In the genomic region with DNA sequence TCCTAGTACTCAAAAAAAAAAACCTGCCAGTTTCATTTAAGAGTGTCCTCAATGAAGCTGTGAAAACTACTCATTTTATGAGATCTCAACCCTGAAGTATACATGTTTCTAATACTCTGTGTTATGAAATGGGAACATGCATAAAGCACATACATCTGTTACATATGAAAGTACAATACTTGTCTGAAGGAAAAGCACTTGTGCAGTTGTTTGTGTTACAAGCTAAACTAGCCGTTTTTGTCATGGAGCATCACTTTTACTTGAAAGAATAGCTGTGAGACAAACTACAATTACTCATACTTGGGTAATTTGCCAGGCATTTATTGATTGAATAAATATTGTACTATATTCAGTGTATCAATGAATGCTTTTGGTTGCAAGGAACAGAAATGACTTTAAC, we compare ENCODE assay signal across 29 cellular contexts.
"Had no signal": no experiment of that assay in that cellular context is flagged by ENCODE, and none has a peak within 500 bp of the region (broad histone marks: within the 10 kb centered on the region; RNA-seq: fewer than 3 reads in every experiment).

No MANE protein-coding gene starts in this region.

- H3K4me1 ChIP-seq: ascending aorta had no signal

- ATAC-seq: activated CD8-positive, alpha-beta T cell treated with anti-CD3 and anti-CD28 coated beads for 36 hours; activated naive CD8-positive, alpha-beta T cell treated with anti-CD3 and anti-CD28 coated beads, Interleukin-2, amount 50 U/mL, for 24 hours; activated T-cell treated with anti-CD3 and anti-CD28 coated beads, Interleukin-2, amount 50 U/mL, for 4 hours had no signal

- H3K36me3 ChIP-seq: ascending aorta, cardiac muscle cell had no signal

- H3K27me3 ChIP-seq: ascending aorta, cardiac muscle cell had no signal

- H3K4me3 ChIP-seq: ascending aorta, cardiac muscle cell had no signal

- H3K9me3 ChIP-seq: ascending aorta had no signal

- FAIRE-seq: bronchial epithelial cell, TTC549 had no signal

- DNase-seq: activated B cell treated with CpG ODN at 0.5 μM for 24 hours; activated CD4-positive, alpha-beta memory T cell treated with anti-CD3 and anti-CD28 coated beads for 36 hours; activated CD4-positive, alpha-beta T cell treated with anti-CD3 and anti-CD28 coated beads for 4 hours; activated CD4-positive, alpha-beta T cell treated with anti-CD3 and anti-CD28 coated beads, Interleukin-2, amount 10 ng/mL, durations not matched to agents 24 days and 14 days; activated CD4-positive, alpha-beta T cell treated with anti-CD3 and anti-CD28 coated beads, Interleukin-2, amount 50 U/mL, for 1 hour; activated CD4-positive, alpha-beta T cell treated with anti-CD3 and anti-CD28 coated beads, Interleukin-2, amount 50 U/mL, for 4 hours; activated CD4-positive, CD25-positive, alpha-beta regulatory T cell treated with anti-CD3 and anti-CD28 coated beads, Interleukin-2, amount 50 U/mL, for 72 hours; activated CD8-positive, alpha-beta memory T cell treated with anti-CD3 and anti-CD28 coated beads, Interleukin-2, amount 50 U/mL, for 4 hours; activated CD8-positive, alpha-beta T cell treated with anti-CD3 and anti-CD28 coated beads for 36 hours; activated effector memory CD4-positive, alpha-beta T cell treated with Interleukin-2 at 50 U/mL for 16 hours; activated gamma-delta T cell; activated naive CD4-positive, alpha-beta T cell treated with anti-CD3 and anti-CD28 coated beads, Interleukin-2, amount 10 ng/mL, durations not matched to agents 7 days and 5 days; activated naive CD4-positive, alpha-beta T cell treated with Interleukin-2 at 50 U/mL for 16 hours; activated naive CD8-positive, alpha-beta T cell treated with anti-CD3 and anti-CD28 coated beads, Interleukin-2, amount 10 ng/mL, durations not matched to agents 7 days and 5 days; activated naive CD8-positive, alpha-beta T cell treated with anti-CD3 and anti-CD28 coated beads, Interleukin-2, amount 50 U/mL, for 24 hours; activated T-cell treated with anti-CD3 and anti-CD28 coated beads for 4 hours; activated T-cell treated with anti-CD3 and anti-CD28 coated beads, Interleukin-2, amount 50 U/mL, for 1 hour; activated T-cell treated with anti-CD3 and anti-CD28 coated beads, Interleukin-2, amount 50 U/mL, for 4 hours; amygdala; anterior cingulate cortex; caudate nucleus; cerebellar nuclear complex; T-helper 2 cell; T-helper 9 cell had no signal

- H3K27ac ChIP-seq: ascending aorta, cardiac muscle cell, VCaP had no signal
